14 cellular contexts compared by ENCODE assay signal in genomic region chr10:114323023-114323422, GRCh38.
"Had no signal": no experiment of that assay in that cellular context is flagged by ENCODE, and none has a peak within 500 bp of the region (broad histone marks: within the 10 kb centered on the region; RNA-seq: fewer than 3 reads in every experiment).

No MANE protein-coding gene starts in this region.

- H3K27ac ChIP-seq: ascending aorta, dorsolateral prefrontal cortex, left lung had no signal

- DNase-seq: activated CD4-positive, alpha-beta T cell treated with anti-CD3 and anti-CD28 coated beads, Interleukin-2, amount 10 ng/mL, durations not matched to agents 7 days and 5 days; activated naive CD4-positive, alpha-beta T cell treated with Interleukin-2 at 50 U/mL for 16 hours; activated naive CD8-positive, alpha-beta T cell treated with anti-CD3 and anti-CD28 coated beads, Interleukin-2, amount 50 U/mL, for 24 hours; activated T-cell treated with anti-CD3 and anti-CD28 coated beads for 4 hours; dorsolateral prefrontal cortex; endodermal cell; left lung; natural killer cell; nucleus accumbens; right cardiac atrium; stimulated activated CD4-positive, alpha-beta T cell treated with anti-CD3 and anti-CD28 coated beads, Interleukin-2, amount 100 ng/mL, for 24 hours; T-helper 9 cell had no signal

- ATAC-seq: activated naive CD8-positive, alpha-beta T cell treated with anti-CD3 and anti-CD28 coated beads, Interleukin-2, amount 50 U/mL, for 24 hours; left lung; natural killer cell; stimulated activated effector memory CD8-positive, alpha-beta T cell treated with anti-CD3 and anti-CD28 coated beads, Interleukin-12 subunit alpha, Interleukin-12 subunit beta, amount 100 ng/mL, for 72 hours had no signal

- H3K9me3 ChIP-seq: ascending aorta, left lung had no signal

- H3K27me3 ChIP-seq: ascending aorta, left lung had no signal

- H3K36me3 ChIP-seq: left lung had no signal

- H3K4me1 ChIP-seq: ascending aorta, left lung had no signal

- H3K4me3 ChIP-seq: ascending aorta, dorsolateral prefrontal cortex, left lung had no signal
